Comparison of ENCODE assay signal across 11 cellular contexts in the genomic region with DNA sequence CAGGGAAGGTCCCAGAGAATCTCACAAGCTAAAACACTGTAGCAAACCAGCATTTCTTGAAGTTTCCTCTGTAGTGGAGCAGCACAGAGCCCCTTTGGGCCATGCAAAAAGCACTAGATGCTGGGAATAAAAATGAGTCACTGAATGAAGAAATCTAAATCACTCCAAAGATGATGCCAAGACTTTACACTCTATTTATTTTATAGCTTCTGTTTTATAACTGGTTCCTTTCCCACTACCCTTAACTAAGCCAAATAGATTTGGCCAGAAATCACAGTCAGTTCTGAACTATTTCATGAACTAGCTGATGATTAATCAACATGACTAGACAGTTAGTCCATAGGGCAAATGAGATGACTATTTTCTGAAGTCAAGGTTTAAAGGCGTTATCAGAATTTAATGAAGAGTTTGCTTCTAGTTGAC.
DNase-seq lines count a peak whose midpoint lies in the region; ATAC-seq and TF ChIP-seq lines count a peak whose summit lies in the region.
"Had no signal": no experiment of that assay in that cellular context is flagged by ENCODE, and none has a peak within 500 bp of the region (broad histone marks: within the 10 kb centered on the region; RNA-seq: fewer than 3 reads in every experiment).

No MANE protein-coding gene starts in this region.

- no peak for TF ChIP-seq POLR2A in Peyer's patch (IDR thresholded peaks at IDR 0.05)

- H3K9me3 ChIP-seq in Peyer's patch (no peaks in the 10 kb centered on the region), fibroblast of lung (ENCODE audit: control insufficient read depth, insufficient read depth, low read depth, low read length) (no peaks in the 10 kb centered on the region)
- H3K9me3 ChIP-seq: BLaER1 treated with 17β-estradiol and CSF1 and Interleukin-3, amounts not matched to agents 10 nM and 100 nM had no signal

- H3K27ac ChIP-seq in Peyer's patch = peak overlapping the region; percentile 9 to 78 (median 48)
- peak overlapping the region; percentile 43 for H3K27ac ChIP-seq in fibroblast of lung (ENCODE audit: insufficient read depth, low read length)
- H3K27ac ChIP-seq: BLaER1 treated with 17β-estradiol and CSF1 and Interleukin-3, amounts not matched to agents 10 nM and 100 nM had no signal

- peak overlapping the region; percentile 66 for H3K4me2 ChIP-seq in fibroblast of lung (ENCODE audit: extremely low read depth, insufficient read depth, low read length)
- H3K4me2 ChIP-seq: BLaER1 treated with 17β-estradiol and CSF1 and Interleukin-3, amounts not matched to agents 10 nM and 100 nM had no signal

- POLR2A ChIA-PET in AG04449 (lab: Yijun Ruan, JAX) = no interaction called here

- no peak overlapping the region for H3K9ac ChIP-seq in fibroblast of lung (ENCODE audit: insufficient read depth, low read length)
- H3K9ac ChIP-seq: BLaER1 treated with 17β-estradiol and CSF1 and Interleukin-3, amounts not matched to agents 10 nM and 100 nM had no signal

- no peaks in the 10 kb centered on the region for H3K79me2 ChIP-seq in fibroblast of lung (ENCODE audit: control insufficient read depth, insufficient read depth, low read length)

- H3K36me3 ChIP-seq in Peyer's patch = no peaks in the 10 kb centered on the region
- peaks cover 2% of the 10 kb centered on the region for H3K36me3 ChIP-seq in fibroblast of lung (ENCODE audit: control insufficient read depth, insufficient read depth, low read length)

- H3K27me3 ChIP-seq in Peyer's patch = no peaks in the 10 kb centered on the region
- no peaks in the 10 kb centered on the region for H3K27me3 ChIP-seq in fibroblast of lung (ENCODE audit: control insufficient read depth, insufficient read depth, low read length)
- H3K27me3 ChIP-seq: BLaER1 treated with 17β-estradiol and CSF1 and Interleukin-3, amounts not matched to agents 10 nM and 100 nM had no signal

- H3K4me3 ChIP-seq in AG04449 (ENCODE audit: low read depth, low read length) (no peak overlapping the region), Peyer's patch (no peak overlapping the region), fibroblast of lung (replicated peaks in 1 of 4; ENCODE audit: control extremely low read depth in 1 of 4, insufficient read depth in 1 of 4, low read depth in 3 of 4, low read length in 4 of 4) (no peak overlapping the region)
- H3K4me3 ChIP-seq: BLaER1 treated with 17β-estradiol and CSF1 and Interleukin-3, amounts not matched to agents 10 nM and 100 nM had no signal

- TF ChIP-seq CTCF in AG04449 (IDR thresholded peaks at IDR 0.05; ENCODE audit: insufficient read depth, low read length, missing control alignments) = no peak
- no peak for TF ChIP-seq CTCF in Peyer's patch (IDR thresholded peaks at IDR 0.05)
- no peak for TF ChIP-seq CTCF in fibroblast of lung (conservative IDR thresholded peaks at IDR 0.05 in 1 of 2, IDR thresholded peaks at IDR 0.05 in 1 of 2; ENCODE audit: low read depth in 1 of 2, low read length in 2 of 2)

- H2AFZ ChIP-seq in fibroblast of lung (ENCODE audit: low read length) = no peak overlapping the region

- peak; percentile 84 for DNase-seq in AG04449 (ENCODE audit: low read depth, low spot score)
- DNase-seq in Peyer's patch = no peak
- peak; percentile 96 to 97 for DNase-seq in fibroblast of lung (ENCODE audit: low read depth in 2 of 2)
- peak; percentile 28 for DNase-seq in myocyte (ENCODE audit: low read depth)
- DNase-seq in OCI-M1 (lab: John Stamatoyannopoulos, UW) = no peak
- DNase-seq: activated CD4-positive, alpha-beta T cell treated with anti-CD3 and anti-CD28 coated beads, Interleukin-2, amount 50 U/mL, for 4 hours; central memory CD4-positive, alpha-beta T cell had no signal

- H3K4me1 ChIP-seq in Peyer's patch (peaks cover 0 to 35% (median 1%) of the 10 kb centered on the region in 4 donors), fibroblast of lung (ENCODE audit: control insufficient read depth, extremely low read depth, insufficient read depth, low read length) (peaks cover 16% of the 10 kb centered on the region)
- H3K4me1 ChIP-seq: BLaER1 treated with 17β-estradiol and CSF1 and Interleukin-3, amounts not matched to agents 10 nM and 100 nM had no signal

- CTCF ChIA-PET in AG04449 (lab: Yijun Ruan, JAX) = interaction anchor here (0.9 to 2.1 kb wide), 6 partner anchors 18 to 265 kb away, joined by 3 to 11 read pairs (median 3); no protein-coding TSS in a partner anchor

- no peak for ATAC-seq in GM18909 (IDR thresholded peaks at IDR 0.05; ENCODE audit: poor library complexity, unreplicated experiment)
- no peak for ATAC-seq in GM19328 (IDR thresholded peaks at IDR 0.05; ENCODE audit: unreplicated experiment)
- no peak for ATAC-seq in GM19397 (IDR thresholded peaks at IDR 0.05; ENCODE audit: unreplicated experiment)

- H4K20me1 ChIP-seq in fibroblast of lung (ENCODE audit: control insufficient read depth, extremely low read depth, insufficient read depth, low read length) = no peaks in the 10 kb centered on the region
- H4K20me1 ChIP-seq: BLaER1 treated with 17β-estradiol and CSF1 and Interleukin-3, amounts not matched to agents 10 nM and 100 nM had no signal

Comparison
In these comparisons a context has a peak if more than half of its experiments do, and no peak if none do; other contexts are left out.
1. DNase-seq: peak in AG04449 (single experiment), fibroblast of lung (2 of 2) and myocyte (single experiment); none in Peyer's patch (0 of 3) and OCI-M1 (single experiment).